1 cellular context compared by ENCODE assay signal in the genomic region with DNA sequence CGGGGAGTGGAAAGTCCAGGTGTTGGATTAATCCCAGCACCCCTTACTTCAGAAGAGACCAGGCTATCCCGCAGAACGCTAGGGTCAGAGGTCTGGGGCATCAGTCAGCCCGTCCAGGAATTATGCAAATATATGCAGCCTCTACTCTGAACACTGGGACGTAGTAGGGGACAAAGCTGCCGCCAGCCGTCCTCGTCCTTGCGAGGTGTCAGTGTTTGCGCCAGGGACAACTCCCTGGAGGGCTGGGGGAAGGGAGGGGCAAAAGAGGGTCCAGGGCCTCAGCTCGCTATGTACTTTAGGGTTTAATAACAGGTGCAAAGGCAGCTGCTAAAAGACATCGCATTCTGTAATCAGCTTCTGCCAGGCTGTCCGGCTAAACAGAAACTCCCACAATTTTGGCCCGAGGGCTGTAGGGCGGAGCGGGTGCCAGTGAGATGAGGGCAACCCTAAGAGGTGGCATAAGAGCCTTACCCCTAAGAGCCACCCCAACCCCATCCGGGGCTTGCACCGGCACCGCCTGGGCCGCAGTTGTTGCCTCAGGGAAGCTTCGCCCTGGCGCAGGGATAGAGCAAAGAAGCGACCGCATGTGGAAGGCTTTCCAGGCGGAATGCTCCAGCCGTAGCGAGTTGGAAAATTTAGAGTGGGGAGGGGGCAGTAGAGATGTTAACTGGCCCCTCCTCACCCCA.
TF ChIP-seq lines count a peak whose summit lies in the region.

No MANE protein-coding gene starts in this region.

TF ChIP-seq in SK-N-SH treated with all-trans-retinoic acid at 6 μM for 48 hours, 23 proteins besides CTCF, POLR2A, EP300 and RAD21 (continued from another document):
- TF ChIP-seq CREB5 (CRISPR knock-in tag; IDR thresholded peaks at IDR 0.05; ENCODE audit: low read depth) (no peak), TCF4 (CRISPR knock-in tag; IDR thresholded peaks at IDR 0.05; ENCODE audit: borderline replicate concordance) (no peak), ZNF70 (CRISPR knock-in tag; IDR thresholded peaks at IDR 0.05) (no peak), SNAI2 (CRISPR knock-in tag; IDR thresholded peaks at IDR 0.05) (peak; percentile 30; the same call in 1 of the 2 replicates), RARB (CRISPR knock-in tag; IDR thresholded peaks at IDR 0.05) (no peak), ZNF8 (CRISPR knock-in tag; IDR thresholded peaks at IDR 0.05) (no peak; the same call in 1 of the 2 replicates), ZFP30 (CRISPR knock-in tag; IDR thresholded peaks at IDR 0.05) (no peak), ARNTL (CRISPR knock-in tag; IDR thresholded peaks at IDR 0.05; ENCODE audit: borderline replicate concordance, low read depth) (no peak), OSR1 (CRISPR knock-in tag; IDR thresholded peaks at IDR 0.05) (no peak)
